24 cellular contexts compared by ENCODE assay signal in the genomic region with DNA sequence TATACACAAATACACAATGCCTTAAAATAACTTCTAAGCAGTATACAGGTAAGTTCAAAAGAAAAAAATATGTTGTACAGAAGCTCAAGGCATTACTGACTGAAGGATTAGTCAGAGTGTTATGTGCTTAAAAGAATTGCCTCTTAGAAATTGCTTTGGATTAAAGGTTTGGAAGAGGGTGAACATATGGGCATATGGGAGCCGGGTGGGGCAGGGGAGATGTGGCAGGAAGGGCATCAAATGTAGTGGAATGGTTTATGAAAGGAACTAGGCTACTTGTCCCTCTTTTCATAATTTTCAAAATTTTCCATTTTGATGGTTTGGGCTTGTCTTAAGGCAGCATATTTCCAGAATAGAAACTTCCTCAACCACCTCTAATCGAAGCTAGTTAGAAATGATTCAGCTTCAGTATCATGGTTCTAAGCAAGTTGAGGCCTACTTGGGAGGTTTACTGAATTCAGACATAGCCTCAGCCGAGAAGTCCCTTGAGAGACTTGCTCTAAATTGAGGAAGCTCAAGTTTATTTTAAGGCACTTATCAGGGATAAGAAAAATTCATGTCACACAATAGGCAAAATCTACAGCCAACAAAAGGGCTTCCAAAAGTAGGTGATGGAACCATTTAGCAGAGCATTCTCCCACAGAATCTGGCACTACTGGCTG.
"Had no signal": no experiment of that assay in that cellular context is flagged by ENCODE, and none has a peak within 500 bp of the region (broad histone marks: within the 10 kb centered on the region; RNA-seq: fewer than 3 reads in every experiment).

No MANE protein-coding gene starts in this region.

- H3K27me3 Mint-ChIP-seq: dendritic cell treated with granulocyte-macrophage colony-stimulating factor and Interleukin-4, amounts not matched to agents 40 ng/mL and 50 ng/mL, for 4 days had no signal

- H3K4me1 Mint-ChIP-seq: immature natural killer cell; natural killer cell; stimulated activated effector memory CD8-positive, alpha-beta T cell treated with anti-CD3 and anti-CD28 coated beads, Interleukin-12 subunit alpha, Interleukin-12 subunit beta, amount 100 ng/mL, for 72 hours had no signal

- H3K36me3 Mint-ChIP-seq: activated naive CD4-positive, alpha-beta T cell treated with anti-CD3 and anti-CD28 coated beads, Interleukin-2, amount 50 U/mL, for 72 hours; immature natural killer cell; natural killer cell; stimulated activated effector memory CD8-positive, alpha-beta T cell treated with anti-CD3 and anti-CD28 coated beads, Interleukin-12 subunit alpha, Interleukin-12 subunit beta, amount 100 ng/mL, for 72 hours had no signal

- H3K4me3 Mint-ChIP-seq: dendritic cell treated with granulocyte-macrophage colony-stimulating factor and Interleukin-4, amounts not matched to agents 40 ng/mL and 50 ng/mL, for 4 days; immature natural killer cell; natural killer cell; stimulated activated effector memory CD8-positive, alpha-beta T cell treated with anti-CD3 and anti-CD28 coated beads, Interleukin-12 subunit alpha, Interleukin-12 subunit beta, amount 100 ng/mL, for 72 hours had no signal

- H3K36me3 ChIP-seq: adrenal gland, esophagus muscularis mucosa, heart right ventricle, pancreas, right lobe of liver, thoracic aorta, upper lobe of left lung had no signal

- H3K4me1 ChIP-seq: adrenal gland, esophagus muscularis mucosa, pancreas, right lobe of liver, upper lobe of left lung had no signal

- ATAC-seq: activated CD4-positive, CD25-positive, alpha-beta regulatory T cell treated with anti-CD3 and anti-CD28 coated beads, Interleukin-2, amount 50 U/mL, for 24 hours; activated naive CD4-positive, alpha-beta T cell treated with anti-CD3 and anti-CD28 coated beads, Interleukin-2, amount 50 U/mL, for 72 hours; heart right ventricle; pancreas; right lobe of liver; stimulated activated effector memory CD8-positive, alpha-beta T cell treated with anti-CD3 and anti-CD28 coated beads, Interleukin-12 subunit alpha, Interleukin-12 subunit beta, amount 100 ng/mL, for 72 hours had no signal

- H3K4me3 ChIP-seq: adrenal gland, esophagus muscularis mucosa, heart right ventricle, pancreas, right lobe of liver, smooth muscle cell, thoracic aorta, upper lobe of left lung had no signal

- H3K27ac Mint-ChIP-seq: activated naive CD4-positive, alpha-beta T cell treated with anti-CD3 and anti-CD28 coated beads, Interleukin-2, amount 50 U/mL, for 72 hours; dendritic cell treated with granulocyte-macrophage colony-stimulating factor and Interleukin-4, amounts not matched to agents 40 ng/mL and 50 ng/mL, for 4 days; immature natural killer cell; natural killer cell; stimulated activated effector memory CD8-positive, alpha-beta T cell treated with anti-CD3 and anti-CD28 coated beads, Interleukin-12 subunit alpha, Interleukin-12 subunit beta, amount 100 ng/mL, for 72 hours had no signal

- H3K9me3 Mint-ChIP-seq: activated naive CD4-positive, alpha-beta T cell treated with anti-CD3 and anti-CD28 coated beads, Interleukin-2, amount 50 U/mL, for 72 hours; dendritic cell treated with granulocyte-macrophage colony-stimulating factor and Interleukin-4, amounts not matched to agents 40 ng/mL and 50 ng/mL, for 4 days; immature natural killer cell; natural killer cell; stimulated activated effector memory CD8-positive, alpha-beta T cell treated with anti-CD3 and anti-CD28 coated beads, Interleukin-12 subunit alpha, Interleukin-12 subunit beta, amount 100 ng/mL, for 72 hours had no signal

- H3K4me2 ChIP-seq: smooth muscle cell had no signal

- H3K27ac ChIP-seq: adrenal gland, esophagus muscularis mucosa, pancreas, right lobe of liver, thoracic aorta, upper lobe of left lung had no signal

- H3K27me3 ChIP-seq: adrenal gland, heart right ventricle, pancreas, right lobe of liver, upper lobe of left lung had no signal

- DNase-seq: activated CD4-positive, alpha-beta T cell treated with anti-CD3 and anti-CD28 coated beads, Interleukin-2, amount 50 U/mL, for 1 hour; activated CD8-positive, alpha-beta memory T cell treated with anti-CD3 and anti-CD28 coated beads for 24 hours; activated CD8-positive, alpha-beta memory T cell treated with anti-CD3 and anti-CD28 coated beads, Interleukin-2, amount 50 U/mL, for 48 hours; activated effector memory CD4-positive, alpha-beta T cell treated with anti-CD3 and anti-CD28 coated beads, Interleukin-2, amount 50 U/mL, for 16 hours; activated T-cell treated with anti-CD3 and anti-CD28 coated beads, Interleukin-2, amount 50 U/mL, for 48 hours; adrenal gland; effector memory CD4-positive, alpha-beta T cell; immature natural killer cell; kidney glomerular epithelial cell; mesendoderm; natural killer cell; pancreas; right lobe of liver; stimulated activated CD4-positive, alpha-beta T cell treated with anti-CD3 and anti-CD28 coated beads, Interleukin-4, amount 100 ng/mL, for 1 hour; T-helper 2 cell; upper lobe of left lung had no signal

- H3K9me3 ChIP-seq: adrenal gland, esophagus muscularis mucosa, heart right ventricle, pancreas, right lobe of liver, thoracic aorta, upper lobe of left lung had no signal
